In the genomic region with DNA sequence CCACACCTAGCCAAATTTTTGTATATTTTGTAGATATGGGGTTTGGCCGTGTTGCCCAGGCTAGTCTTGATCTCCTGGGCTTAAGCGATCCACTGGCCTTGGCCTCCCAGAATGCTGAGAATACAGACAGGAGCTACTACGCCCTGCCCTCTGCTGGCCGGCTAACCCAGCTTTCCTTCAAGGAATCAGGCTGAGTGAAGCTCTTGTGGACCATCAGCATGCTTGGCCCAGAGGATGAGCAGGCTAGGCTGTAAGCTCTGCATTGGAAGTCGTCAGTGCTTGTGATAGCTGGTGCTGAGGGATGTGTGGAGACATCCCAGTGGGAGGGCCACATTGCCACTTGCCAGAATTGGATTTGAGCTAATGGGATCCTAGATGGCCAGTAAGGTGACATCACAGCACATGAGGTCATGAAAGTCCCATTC, we compare ENCODE assay signal across 9 cellular contexts.
DNase-seq lines count a peak whose midpoint lies in the region; ATAC-seq and TF ChIP-seq lines count a peak whose summit lies in the region.
"Had no signal": no experiment of that assay in that cellular context is flagged by ENCODE, and none has a peak within 500 bp of the region (broad histone marks: within the 10 kb centered on the region; RNA-seq: fewer than 3 reads in every experiment).

No MANE protein-coding gene starts in this region.

- CTCF ChIA-PET in HCT116 (lab: Charles Lee) = interaction anchor here (0.7 to 2.6 kb wide), 10 partner anchors 10 to 149 kb away, joined by 3 to 17 read pairs (median 3); partner anchors contain the start of genes KLHL22 and MED15

- BruUV-seq in HCT116 (replicated peaks; lab: Mats Ljungman, UMichigan) = no TSS peak

- H3K4me2 ChIP-seq in HCT116 (ENCODE audit: low read length) = peak overlapping the region; percentile 63

- no peaks in the 10 kb centered on the region for H3K9me2 ChIP-seq in HCT116 (ENCODE audit: insufficient read depth)

- H3K27me3 ChIP-seq in ACC112 (ENCODE audit: insufficient read depth, low read length) (no peaks in the 10 kb centered on the region), HCT116 (ENCODE audit: insufficient read depth, low read length) (no peaks in the 10 kb centered on the region), breast epithelium (no peaks in the 10 kb centered on the region), lower lobe of right lung (ENCODE audit: low read depth) (no peaks in the 10 kb centered on the region)

- peak; percentile 34 for ATAC-seq in HCT116
- no peak for ATAC-seq in lower lobe of right lung
- ATAC-seq in GM18873 (IDR thresholded peaks at IDR 0.05; ENCODE audit: low FRiP score, unreplicated experiment) = no peak
- ATAC-seq in GM18858 (IDR thresholded peaks at IDR 0.05; ENCODE audit: unreplicated experiment) = no peak

- intact Hi-C loops in HCT116 (cut with micrococcal nuclease) = loop anchor here (2.0 kb wide), 1 partner anchor 149 kb away; no protein-coding TSS in a partner anchor
- intact Hi-C loops in breast epithelium (cut with DNase I; ENCODE audit: low total_unique reads) = no loop called here
- intact Hi-C loops in lower lobe of right lung (cut with DNase I) = no loop called here

- H3K4me3 ChIP-seq in ACC112 (ENCODE audit: low read depth, low read length) (no peak overlapping the region), HCT116 (replicated peaks in 1 of 2; ENCODE audit: low read depth in 1 of 2, low read length in 2 of 2) (no peak overlapping the region), breast epithelium (no peak overlapping the region), lower lobe of right lung (no peak overlapping the region)

- peaks cover 49% of the 10 kb centered on the region for H3K4me1 ChIP-seq in ACC112 (ENCODE audit: control insufficient read depth, insufficient read depth, low read length, unreplicated experiment)
- H3K4me1 ChIP-seq in HCT116 (ENCODE audit: control insufficient read depth in 1 of 2, insufficient read depth in 2 of 2, low read length in 2 of 2) = peaks cover 42 to 64% of the 10 kb centered on the region in 2 experiments
- H3K4me1 ChIP-seq in breast epithelium = peaks cover 8 to 34% of the 10 kb centered on the region in 2 donors
- peaks cover 73% of the 10 kb centered on the region for H3K4me1 ChIP-seq in lower lobe of right lung

- peak; percentile 31; the same call in 1 of the 2 replicates for TF ChIP-seq RAD21 in HCT116 (IDR thresholded peaks at IDR 0.05; ENCODE audit: low read depth)

- peak; percentile 27 to 64 (median 63); a peak in 5 of 6 replicates for TF ChIP-seq CTCF in HCT116 (IDR thresholded peaks at IDR 0.05 in 2 of 3, conservative IDR thresholded peaks at IDR 0.05 in 1 of 3; ENCODE audit: borderline replicate concordance in 1 of 3, insufficient read depth in 1 of 3, low read depth in 2 of 3, low read length in 2 of 3)
- no peak for TF ChIP-seq CTCF in breast epithelium (IDR thresholded peaks at IDR 0.05)
- peak; percentile 16 for TF ChIP-seq CTCF in lower lobe of right lung (IDR thresholded peaks at IDR 0.05)

- no peaks in the 10 kb centered on the region for H4K20me1 ChIP-seq in HCT116 (ENCODE audit: insufficient read depth)

- DNase-seq in HCT116 (ENCODE audit: low read depth, low spot score) (peak; percentile 23), breast epithelium (ENCODE audit: low spot score in 2 of 2) (no peak), lower lobe of right lung (no peak), cerebellar nuclear complex (lab: John Stamatoyannopoulos, UW) (no peak), activated gamma-delta T cell (lab: John Stamatoyannopoulos, UW) (no peak)
- DNase-seq: T-helper 9 cell had no signal

- H3K36me3 ChIP-seq in ACC112 (ENCODE audit: insufficient read depth, low read length) (peaks cover 7% of the 10 kb centered on the region), HCT116 (ENCODE audit: control insufficient read depth in 1 of 2, insufficient read depth in 2 of 2, low read length in 2 of 2) (peaks cover 23 to 54% of the 10 kb centered on the region in 2 experiments), breast epithelium (no peaks in the 10 kb centered on the region), lower lobe of right lung (peaks cover 94% of the 10 kb centered on the region)

- RAD21 ChIA-PET in HCT116 (lab: Charles Lee; ENCODE audit: low non-redundant PET in 1 of 2, low total read pairs in 2 of 2, uncharacterized antibody in 2 of 2, unreplicated experiment in 2 of 2) = no interaction called here

- no peak overlapping the region for H2AFZ ChIP-seq in ACC112 (ENCODE audit: low read length, unreplicated experiment)
- H2AFZ ChIP-seq in HCT116 (ENCODE audit: low read depth, low read length, poor library complexity, severe bottlenecking) = no peak overlapping the region

- peaks cover 20% of the 10 kb centered on the region for H3K79me2 ChIP-seq in ACC112 (ENCODE audit: control insufficient read depth, insufficient read depth, low read length, unreplicated experiment)
- H3K79me2 ChIP-seq in HCT116 (ENCODE audit: insufficient read depth, low read length) = peaks cover 20% of the 10 kb centered on the region; the same call in 1 of the 2 replicates

- H3K9me3 ChIP-seq in HCT116 (ENCODE audit: control insufficient read depth in 1 of 2, insufficient read depth in 1 of 2, low read depth in 1 of 2, low read length in 2 of 2) = no peaks in the 10 kb centered on the region
- no peaks in the 10 kb centered on the region for H3K9me3 ChIP-seq in breast epithelium
- H3K9me3 ChIP-seq in lower lobe of right lung = no peaks in the 10 kb centered on the region

- POLR2A ChIA-PET in HCT116 (lab: Charles Lee) = no interaction called here

- H3K27ac ChIP-seq in ACC112 (ENCODE audit: low read depth, low read length) (peak overlapping the region; percentile 88), HCT116 (ENCODE audit: low read depth, low read length) (peak overlapping the region; percentile 76; the same call in 1 of the 2 replicates), breast epithelium (peak overlapping the region; percentile 73 to 85), lower lobe of right lung (peak overlapping the region; percentile 81)

- peak overlapping the region; percentile 49 for H3K9ac ChIP-seq in HCT116 (ENCODE audit: low read length)

- TF ChIP-seq POLR2A in HCT116 (IDR thresholded peaks at IDR 0.05; ENCODE audit: borderline replicate concordance, extremely low read depth, insufficient read depth, insufficient read length) (no peak), breast epithelium (IDR thresholded peaks at IDR 0.05) (no peak)

TF ChIP-seq in HCT116, 20 proteins besides CTCF, POLR2A, EP300 and RAD21:
- TF ChIP-seq SIN3A (IDR thresholded peaks at IDR 0.05; ENCODE audit: low read depth) = no peak
- TF ChIP-seq FOSL1 (IDR thresholded peaks at IDR 0.05; ENCODE audit: low read depth) = no peak
- TF ChIP-seq SP1 (IDR thresholded peaks at IDR 0.05; ENCODE audit: low read depth) = no peak
- no peak for TF ChIP-seq JUND (IDR thresholded peaks at IDR 0.05)
- no peak for TF ChIP-seq EGR1 (IDR thresholded peaks at IDR 0.05; ENCODE audit: low read depth)
- no peak for TF ChIP-seq EZH2phosphoT487 (IDR thresholded peaks at IDR 0.05; ENCODE audit: borderline replicate concordance)
- no peak for TF ChIP-seq CBX3 (IDR thresholded peaks at IDR 0.05; ENCODE audit: low read depth)
- no peak for TF ChIP-seq ZFX (IDR thresholded peaks at IDR 0.05)
- no peak for TF ChIP-seq YY1 (IDR thresholded peaks at IDR 0.05; ENCODE audit: extremely low read depth, insufficient replicate concordance, low read depth, low read length)
- TF ChIP-seq ZNF274 (IDR thresholded peaks at IDR 0.05; ENCODE audit: low read depth, low read length) = no peak
- TF ChIP-seq CEBPB (IDR thresholded peaks at IDR 0.05; ENCODE audit: low read depth) = no peak
- no peak for TF ChIP-seq POLR2AphosphoS5 (IDR thresholded peaks at IDR 0.05; ENCODE audit: low read depth, low read length)
- TF ChIP-seq EZH2 (IDR thresholded peaks at IDR 0.05) = no peak
- no peak for TF ChIP-seq TCF7L2 (IDR thresholded peaks at IDR 0.05; ENCODE audit: borderline replicate concordance, extremely low read depth, insufficient read depth, insufficient read length)
- no peak for TF ChIP-seq ATF3 (IDR thresholded peaks at IDR 0.05)

Comparison
In these comparisons a context has a peak if more than half of its experiments do, and no peak if none do; other contexts are left out.
1. CTCF ChIP-seq: peak in HCT116 (3 of 3) and lower lobe of right lung (single experiment); none in breast epithelium (0 of 3).
2. Peak in every context shown above with its lines, with median percentiles within 50 percentile points of each other: H3K27ac ChIP-seq.